In genomic region chr10:68419376-68419775, GRCh38 we compare ENCODE assay signal across 3 cellular contexts.
A peak's percentile ranks its signal among the peaks of the same experiment; 100 is the strongest.
TF ChIP-seq lines count a peak whose summit lies in the region.

No MANE protein-coding gene starts in this region.

TF ChIP-seq in A549, 52 proteins besides CTCF, POLR2A, EP300 and RAD21:
- TF ChIP-seq MAFK (IDR thresholded peaks at IDR 0.05; ENCODE audit: partially characterized antibody) (peak; percentile 83), ZSCAN20 (CRISPR knock-in tag; IDR thresholded peaks at IDR 0.05) (no peak)

TF ChIP-seq in IMR-90, 13 proteins besides CTCF, POLR2A, EP300 and RAD21:
- TF ChIP-seq MAFK (IDR thresholded peaks at IDR 0.05; ENCODE audit: low read depth, low read length): peak; percentile 74
- no peak for TF ChIP-seq FOS (IDR thresholded peaks at IDR 0.05; ENCODE audit: low read depth, low read length)
- no peak for TF ChIP-seq CEBPB (IDR thresholded peaks at IDR 0.05; ENCODE audit: low read depth, low read length)
- TF ChIP-seq RCOR1 (IDR thresholded peaks at IDR 0.05; ENCODE audit: insufficient replicate concordance, low read length): no peak

TF ChIP-seq in K562, 482 proteins besides CTCF, POLR2A, EP300 and RAD21:
- TF ChIP-seq ZNF239 (CRISPR knock-in tag; IDR thresholded peaks at IDR 0.05): no peak
- TF ChIP-seq, protein P1, sequence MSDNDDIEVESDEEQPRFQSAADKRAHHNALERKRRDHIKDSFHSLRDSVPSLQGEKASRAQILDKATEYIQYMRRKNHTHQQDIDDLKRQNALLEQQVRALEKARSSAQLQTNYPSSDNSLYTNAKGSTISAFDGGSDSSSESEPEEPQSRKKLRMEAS (CRISPR knock-in tag; IDR thresholded peaks at IDR 0.05): no peak
- peak; percentile 82 for TF ChIP-seq C11orf30 (IDR thresholded peaks at IDR 0.05; ENCODE audit: low read depth)
- peak; percentile 61 for TF ChIP-seq MAFG (tag; conservative IDR thresholded peaks at IDR 0.05)
- peak; percentile 57; the same call in 1 of the 2 replicates for TF ChIP-seq MAFK (IDR thresholded peaks at IDR 0.05; ENCODE audit: low read length)
- TF ChIP-seq GTF2F1 (IDR thresholded peaks at IDR 0.05; ENCODE audit: low read depth, low read length): no peak
- no peak for TF ChIP-seq ZNF274 (IDR thresholded peaks at IDR 0.05; ENCODE audit: borderline replicate concordance, low read depth, low read length)
- peak; percentile 71; the same call in 1 of the 2 replicates for TF ChIP-seq MAFF (IDR thresholded peaks at IDR 0.05; ENCODE audit: low read length)
- TF ChIP-seq OTX1 (CRISPR knock-in tag; IDR thresholded peaks at IDR 0.05): no peak
- peak; percentile 95 for TF ChIP-seq ZNF316 (IDR thresholded peaks at IDR 0.05)
- TF ChIP-seq NR2C2 (CRISPR knock-in tag; IDR thresholded peaks at IDR 0.05): no peak
- no peak for TF ChIP-seq NR2C2 (tag; IDR thresholded peaks at IDR 0.05)
- TF ChIP-seq NFRKB (IDR thresholded peaks at IDR 0.05; ENCODE audit: low read depth): no peak
